In genomic region chr19:3969435-3970312, GRCh38 we compare ENCODE assay signal across 8 cellular contexts. TPM values are rescaled to one million over a fixed set of nuclear protein-coding genes. Genes with fewer than 3 reads are reported as not detected.
DNase-seq lines count a peak whose midpoint lies in the region; ATAC-seq lines count a peak whose summit lies in the region.

No MANE protein-coding gene starts in this region.

- H3K4me1 ChIP-seq in urinary bladder (ENCODE audit: insufficient read depth): no peaks in the 10 kb centered on the region

- 11% methylated on average over 23 of the region's 23 CpGs for WGBS in urinary bladder

- DNase-seq in Daoy (ENCODE audit: low read depth) (peak; percentile 94), NCI-H2196 (lab: John Stamatoyannopoulos, UW; ENCODE audit: unreplicated experiment) (peak; percentile 47), lung microvascular endothelial cell (ENCODE audit: low read depth in 2 of 2) (peak; percentile 81 to 87), NCI-H446 treated with DMSO at 0.1 percent for 48 hours (lab: John Stamatoyannopoulos, UW) (no peak)

- peak overlapping the region; percentile 87 for H3K27ac ChIP-seq in cingulate gyrus (ENCODE audit: low read depth, low read length)
- H3K27ac ChIP-seq in urinary bladder (ENCODE audit: low read depth): peak overlapping the region; percentile 94

- ATAC-seq in activated CD4-positive, CD25-positive, alpha-beta regulatory T cell treated with anti-CD3 and anti-CD28 coated beads, Interleukin-2, amount 50 U/mL, for 24 hours: no peak
- ATAC-seq in GM21825 (IDR thresholded peaks at IDR 0.05; ENCODE audit: unreplicated experiment): no peak

- no peaks in the 10 kb centered on the region for H3K36me3 ChIP-seq in urinary bladder (ENCODE audit: insufficient read depth)

- H3K4me3 ChIP-seq in urinary bladder (ENCODE audit: low read depth, low read length): peak overlapping the region; percentile 78

RNA-seq across cellular contexts. Expression of gene DAPK3, which starts 1.2 kb away (rescaled TPM):
- 133 and 135 TPM in 2 replicates for total RNA-seq in Daoy (2014; rRNA removed; shearing (Covaris generic))
- total RNA-seq in lung microvascular endothelial cell (103 and 113 TPM in 2 replicates), urinary bladder (71.9 TPM)
- polyA plus RNA-seq in urinary bladder: 129 TPM

RNA-seq across cellular contexts. Expression of gene EEF2, which starts 15.6 kb away (rescaled TPM):
- 1,288 and 1,386 TPM in 2 replicates for total RNA-seq in Daoy (2014; rRNA removed; shearing (Covaris generic))
- total RNA-seq in lung microvascular endothelial cell (1,904 and 2,063 TPM in 2 replicates), urinary bladder (1,323 TPM)
- polyA plus RNA-seq in urinary bladder: 1,969 TPM

RNA-seq across cellular contexts. Expression of gene NMRK2, which starts 36.8 kb away (rescaled TPM):
- total RNA-seq in Daoy (2014; rRNA removed; shearing (Covaris generic)): not detected in 2 replicates
- total RNA-seq in lung microvascular endothelial cell: not detected in 2 replicates
- total RNA-seq in urinary bladder: 1.3 TPM
- 0.67 TPM for polyA plus RNA-seq in urinary bladder

RNA-seq across cellular contexts. Expression of gene PIAS4, which starts 37.9 kb away (rescaled TPM):
- total RNA-seq in Daoy (2014; rRNA removed; shearing (Covaris generic)): 25.7 and 31.5 TPM in 2 replicates
- total RNA-seq in lung microvascular endothelial cell: 19.6 and 21.6 TPM in 2 replicates
- total RNA-seq in urinary bladder: 20.2 TPM
- polyA plus RNA-seq in urinary bladder: 25.3 TPM
